In the genomic region with DNA sequence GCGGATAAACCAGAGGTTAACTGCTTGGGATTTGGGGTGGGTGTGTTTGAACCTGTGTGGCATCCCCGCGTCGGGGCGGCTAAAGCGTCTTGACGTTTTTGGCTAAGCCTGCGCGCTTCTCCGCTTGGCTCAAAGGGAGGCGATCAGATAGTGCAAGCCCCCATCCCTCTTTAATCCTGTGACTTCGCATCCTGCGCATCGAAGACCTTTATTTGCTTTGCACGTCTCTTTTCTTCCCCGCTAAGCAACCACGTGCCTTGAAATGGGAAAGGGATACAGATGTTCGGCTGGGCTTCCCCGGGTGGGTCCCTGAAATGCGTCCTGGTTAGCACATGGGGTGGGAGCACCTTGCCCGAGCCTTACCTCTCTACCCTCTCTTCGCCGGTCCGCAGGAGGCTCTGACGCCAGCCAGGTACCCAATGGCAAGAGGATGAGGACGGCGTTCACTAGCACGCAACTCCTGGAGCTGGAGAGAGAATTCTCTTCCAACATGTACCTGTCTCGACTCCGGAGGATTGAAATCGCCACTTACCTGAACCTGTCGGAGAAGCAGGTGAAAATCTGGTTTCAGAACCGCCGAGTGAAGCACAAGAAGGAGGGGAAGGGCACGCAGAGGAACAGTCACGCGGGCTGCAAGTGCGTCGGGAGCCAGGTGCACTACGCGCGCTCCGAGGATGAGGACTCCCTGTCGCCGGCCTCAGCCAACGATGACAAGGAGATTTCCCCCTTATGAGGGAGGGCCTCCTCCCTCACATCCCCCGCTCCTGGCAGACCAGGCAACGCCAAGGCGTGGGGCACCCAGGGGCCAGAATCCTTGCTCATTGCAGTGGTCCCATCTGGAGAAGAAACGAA, we compare ENCODE assay signal across 11 cellular contexts. TPM values are rescaled to one million over a fixed set of nuclear protein-coding genes. Genes with fewer than 3 reads are reported as not detected.
DNase-seq lines count a peak whose midpoint lies in the region; ATAC-seq and TF ChIP-seq lines count a peak whose summit lies in the region.
"Had no signal": no experiment of that assay in that cellular context is flagged by ENCODE, and none has a peak within 500 bp of the region (broad histone marks: within the 10 kb centered on the region; RNA-seq: fewer than 3 reads in every experiment).

No MANE protein-coding gene starts in this region.

- H3K27me3 Mint-ChIP-seq in T-helper 1 cell treated with Interleukin-12 subunit alpha and Interleukin-12 subunit beta and Interleukin-4 antibody, amounts not matched to agents 30 μg/mL and 1 μg/mL, for 36 hours (ENCODE audit: low read depth): peaks cover 89% of the 10 kb centered on the region

- peak overlapping the region; percentile 76; the same call in 1 of the 2 replicates for H2AFZ ChIP-seq in PC-3 (ENCODE audit: low read length)
- no peak overlapping the region for H2AFZ ChIP-seq in fibroblast of lung (ENCODE audit: low read length)

- H3K4me1 ChIP-seq in PC-3 (ENCODE audit: insufficient read depth, low read length): peaks cover 12% of the 10 kb centered on the region; the same call in 1 of the 2 replicates
- peaks cover 13% of the 10 kb centered on the region for H3K4me1 ChIP-seq in fibroblast of lung (ENCODE audit: control insufficient read depth, extremely low read depth, insufficient read depth, low read length)
- H3K4me1 ChIP-seq in gastrocnemius medialis: peaks cover 27 to 29% of the 10 kb centered on the region in 2 donors

- POLR2A ChIA-PET in PC-3 (lab: Charles Lee; ENCODE audit: unreplicated experiment): no interaction called here

- H3K9ac ChIP-seq in PC-3 (ENCODE audit: low read length) (no peak overlapping the region), fibroblast of lung (ENCODE audit: insufficient read depth, low read length) (no peak overlapping the region)

- ATAC-seq in PC-3 (no peak), gastrocnemius medialis (no peak), HG03095 (IDR thresholded peaks at IDR 0.05; ENCODE audit: unreplicated experiment) (no peak)

- H3K9me3 ChIP-seq in PC-3 (ENCODE audit: low read length) (no peaks in the 10 kb centered on the region), fibroblast of lung (ENCODE audit: control insufficient read depth, insufficient read depth, low read depth, low read length) (no peaks in the 10 kb centered on the region), gastrocnemius medialis (no peaks in the 10 kb centered on the region), MG63 (no peaks in the 10 kb centered on the region)

- H3K4me2 ChIP-seq in PC-3 (ENCODE audit: low read length) (peak overlapping the region; percentile 90), fibroblast of lung (ENCODE audit: extremely low read depth, insufficient read depth, low read length) (peak overlapping the region; percentile 93)

- no peaks in the 10 kb centered on the region for H4K20me1 ChIP-seq in PC-3 (ENCODE audit: low read length)
- H4K20me1 ChIP-seq in fibroblast of lung (ENCODE audit: control insufficient read depth, extremely low read depth, insufficient read depth, low read length): no peaks in the 10 kb centered on the region

- peak overlapping the region; percentile 50 for H3K27ac Mint-ChIP-seq in T-helper 1 cell treated with Interleukin-12 subunit alpha and Interleukin-12 subunit beta and Interleukin-4 antibody, amounts not matched to agents 30 μg/mL and 1 μg/mL, for 36 hours

- intact Hi-C loops in PC-3 (cut with micrococcal nuclease) (no loop called here), gastrocnemius medialis (cut with DNase I; ENCODE audit: low total_unique reads) (no loop called here)

- H3K9me2 ChIP-seq in PC-3 (replicated peaks; ENCODE audit: low read length): no peaks in the 10 kb centered on the region

- H3K79me2 ChIP-seq in PC-3 (ENCODE audit: low read length): no peaks in the 10 kb centered on the region
- no peaks in the 10 kb centered on the region for H3K79me2 ChIP-seq in fibroblast of lung (ENCODE audit: control insufficient read depth, insufficient read depth, low read length)

- no TSS peak for BruUV-seq in PC-3 (replicated peaks; lab: Mats Ljungman, UMichigan)

- peaks cover 2% of the 10 kb centered on the region for H3K36me3 Mint-ChIP-seq in T-helper 1 cell treated with Interleukin-12 subunit alpha and Interleukin-12 subunit beta and Interleukin-4 antibody, amounts not matched to agents 30 μg/mL and 1 μg/mL, for 36 hours (ENCODE audit: low read depth)

- no peaks in the 10 kb centered on the region for H3F3A ChIP-seq in PC-3 (ENCODE audit: low read length, unreplicated experiment)

- CTCF ChIA-PET in PC-3 (lab: Charles Lee): no interaction called here

- TF ChIP-seq POLR2A in gastrocnemius medialis (IDR thresholded peaks at IDR 0.05): no peak

- H3K27me3 ChIP-seq in PC-3 (ENCODE audit: low read length) (peaks cover 52% of the 10 kb centered on the region), fibroblast of lung (ENCODE audit: control insufficient read depth, insufficient read depth, low read length) (peaks cover 30% of the 10 kb centered on the region), gastrocnemius medialis (peaks cover 64 to 82% (median 75%) of the 10 kb centered on the region in 3 donors), MG63 (peaks cover 40% of the 10 kb centered on the region)

- H3K36me3 ChIP-seq in PC-3 (ENCODE audit: low read depth, low read length) (no peaks in the 10 kb centered on the region), fibroblast of lung (ENCODE audit: control insufficient read depth, insufficient read depth, low read length) (no peaks in the 10 kb centered on the region), gastrocnemius medialis (no peaks in the 10 kb centered on the region), MG63 (no peaks in the 10 kb centered on the region)

- H3K4me3 ChIP-seq in PC-3 (ENCODE audit: low read length) (peak overlapping the region; percentile 71), fibroblast of lung (replicated peaks in 1 of 4; ENCODE audit: control extremely low read depth in 1 of 4, insufficient read depth in 1 of 4, low read depth in 3 of 4, low read length in 4 of 4) (peak overlapping the region; percentile 44 to 59 (median 52)), gastrocnemius medialis (peak overlapping the region; percentile 34 to 59 (median 44)), MG63 (no peak overlapping the region)

- H3K4me1 Mint-ChIP-seq in T-helper 1 cell treated with Interleukin-12 subunit alpha and Interleukin-12 subunit beta and Interleukin-4 antibody, amounts not matched to agents 30 μg/mL and 1 μg/mL, for 36 hours (ENCODE audit: low read depth): peaks cover 23% of the 10 kb centered on the region

- in situ Hi-C loops in gastrocnemius medialis (cut with MboI; ENCODE audit: low sequenced_read_pairs in 4 of 4): no loop called here

- H3K27ac ChIP-seq in PC-3 (ENCODE audit: low read length): no peak overlapping the region
- no peak overlapping the region for H3K27ac ChIP-seq in fibroblast of lung (ENCODE audit: insufficient read depth, low read length)
- H3K27ac ChIP-seq in gastrocnemius medialis: no peak overlapping the region

- TF ChIP-seq CTCF in PC-3 (conservative IDR thresholded peaks at IDR 0.05; ENCODE audit: low read depth, low read length) (no peak), fibroblast of lung (conservative IDR thresholded peaks at IDR 0.05 in 1 of 2, IDR thresholded peaks at IDR 0.05 in 1 of 2; ENCODE audit: low read depth in 1 of 2, low read length in 2 of 2) (no peak), gastrocnemius medialis (IDR thresholded peaks at IDR 0.05 in 4 of 5, conservative IDR thresholded peaks at IDR 0.05 in 1 of 5) (no peak)

- H3K4me3 Mint-ChIP-seq in T-helper 1 cell treated with Interleukin-12 subunit alpha and Interleukin-12 subunit beta and Interleukin-4 antibody, amounts not matched to agents 30 μg/mL and 1 μg/mL, for 36 hours: peak overlapping the region; percentile 54

- no peaks in the 10 kb centered on the region for H3K9me3 Mint-ChIP-seq in T-helper 1 cell treated with Interleukin-12 subunit alpha and Interleukin-12 subunit beta and Interleukin-4 antibody, amounts not matched to agents 30 μg/mL and 1 μg/mL, for 36 hours

- DNase-seq in T-helper 1 cell (no peak), PC-3 (no peak), fibroblast of lung (ENCODE audit: low read depth in 2 of 2) (no peak), gastrocnemius medialis (no peak), NCI-H345 (lab: John Stamatoyannopoulos, UW) (no peak), MG63 (no peak)
- DNase-seq: midbrain, NCI-H2171 treated with DMSO at 0.1 percent for 48 hours had no signal

RNA-seq across cellular contexts. Expression of gene GSX2, which starts 1.5 kb away (rescaled TPM):
- not detected in 2 replicates for total RNA-seq in PC-3 (2014; rRNA removed)
- total RNA-seq in fibroblast of lung: 0.33 TPM in 1 of 2 replicates, not detected in the other
- polyA plus RNA-seq in fibroblast of lung: 0.05 and 0.15 TPM in 2 replicates
- 0.25 and 0.29 TPM in 2 replicates for polyA plus RNA-seq in fibroblast of lung (2012)
- not detected in 2 replicates for polyA minus RNA-seq in fibroblast of lung (ENCODE audit: low replicate concordance)
- total RNA-seq in gastrocnemius medialis: not detected
- total RNA-seq in MG63 (2014; rRNA removed; shearing (Covaris generic); ENCODE audit: low replicate concordance): not detected in 2 replicates
- total RNA-seq: dermis microvascular lymphatic vessel endothelial cell had no signal

RNA-seq across cellular contexts. Expression of gene CHIC2, which starts 37.0 kb away (rescaled TPM):
- total RNA-seq in PC-3 (2014; rRNA removed) (52.3 and 58.1 TPM in 2 replicates), fibroblast of lung (48.8 and 52.0 TPM in 2 replicates), gastrocnemius medialis (10 to 100 TPM; 11.9 to 18.6 (median 15.5) TPM)
- 32.1 and 39.4 TPM in 2 replicates for polyA plus RNA-seq in fibroblast of lung
- polyA plus RNA-seq in fibroblast of lung (2012): 22.7 and 29.0 TPM in 2 replicates
- 0.82 and 3.2 TPM in 2 replicates for polyA minus RNA-seq in fibroblast of lung (ENCODE audit: low replicate concordance)
- 179 and 219 TPM in 2 replicates for total RNA-seq in MG63 (2014; rRNA removed; shearing (Covaris generic); ENCODE audit: low replicate concordance)
